Comparison of ENCODE assay signal across 8 cellular contexts in genomic region chr3:48474031-48474430, GRCh38. TPM values are rescaled to one million over a fixed set of nuclear protein-coding genes. Genes with fewer than 3 reads are reported as not detected.
DNase-seq lines count a peak whose midpoint lies in the region; ATAC-seq and TF ChIP-seq lines count a peak whose summit lies in the region.
"Not testable (repeated sequence)": the region's sequence is repeated elsewhere in the genome, so short reads cannot be mapped to it uniquely, and the experiment has no call there.

No MANE protein-coding gene starts in this region.

- not testable (repeated sequence) for H3K9me3 ChIP-seq in CD4-positive, alpha-beta T cell (ENCODE audit: control insufficient read depth, low read length); heart left ventricle; sigmoid colon; upper lobe of right lung

- not testable (repeated sequence) for TF ChIP-seq EP300 in sigmoid colon (IDR thresholded peaks at IDR 0.05)

- H3K4me1 ChIP-seq in heart left ventricle: peaks cover 9 to 57% (median 46%) of the 10 kb centered on the region in 12 donors
- H3K4me1 ChIP-seq in sigmoid colon: peaks cover 0 to 42% (median 38%) of the 10 kb centered on the region in 4 donors
- peaks cover 38% of the 10 kb centered on the region for H3K4me1 ChIP-seq in upper lobe of right lung

- intact Hi-C loops in CD4-positive, alpha-beta T cell (cut with DNase I, micrococcal nuclease); sigmoid colon (cut with DNase I); upper lobe of right lung (cut with DNase I): not testable (repeated sequence)
- intact Hi-C loops in heart left ventricle (cut with DNase I): loop anchor here in 1 of 10 donors (10.0 kb wide), 1 partner anchor 211 kb away; the partner anchor contains the start of gene NCKIPSD

- not testable (repeated sequence) for H3K4me3 ChIP-seq in heart left ventricle, sigmoid colon, upper lobe of right lung

- CTCF ChIA-PET in CD4-positive, alpha-beta T cell (lab: Charles Lee): interaction anchor here (1.3 to 3.1 kb wide), 5 partner anchors 27 to 75 kb away, joined by 5 to 22 read pairs (median 10); partner anchors contain the start of genes ATRIP and CCDC51
- CTCF ChIA-PET in WTC11 (lab: Charles Lee): interaction anchor here (0.7 to 6.3 kb wide), 38 partner anchors 8 to 1197 kb away, joined by 3 to 168 read pairs (median 4); partner anchors contain the start of genes ATRIP, CCDC51, PFKFB4 and SHISA5

- not testable (repeated sequence) for ATAC-seq in CD4-positive, alpha-beta T cell (ENCODE audit: poor library complexity); WTC11; activated naive CD8-positive, alpha-beta T cell treated with anti-CD3 and anti-CD28 coated beads, Interleukin-2, amount 50 U/mL, for 24 hours; heart left ventricle; naive B cell (ENCODE audit: low read depth in 2 of 2); upper lobe of right lung

- peak overlapping the region; percentile 94 for H3K27ac Mint-ChIP-seq in CD4-positive, alpha-beta T cell
- H3K27ac Mint-ChIP-seq in IgD-negative memory B cell (peak overlapping the region in 2 of 3 donors; percentile 90 to 99), naive B cell (peak overlapping the region in 5 of 6 donors; percentile 88 to 99 (median 97))
- not testable (repeated sequence) for H3K27ac Mint-ChIP-seq in WTC11
- peak overlapping the region; percentile 97 for H3K27ac Mint-ChIP-seq in activated naive CD8-positive, alpha-beta T cell treated with anti-CD3 and anti-CD28 coated beads, Interleukin-2, amount 50 U/mL, for 24 hours

- not testable (repeated sequence) for H3K27me3 Mint-ChIP-seq in CD4-positive, alpha-beta T cell; IgD-negative memory B cell; WTC11 (ENCODE audit: low read depth); activated naive CD8-positive, alpha-beta T cell treated with anti-CD3 and anti-CD28 coated beads, Interleukin-2, amount 50 U/mL, for 24 hours; naive B cell

- TF ChIP-seq CTCF in CD4-positive, alpha-beta T cell (IDR thresholded peaks at IDR 0.05); WTC11 (IDR thresholded peaks at IDR 0.05); heart left ventricle (IDR thresholded peaks at IDR 0.05); sigmoid colon (IDR thresholded peaks at IDR 0.05); upper lobe of right lung (IDR thresholded peaks at IDR 0.05): not testable (repeated sequence)

- H3K9me3 Mint-ChIP-seq in CD4-positive, alpha-beta T cell; IgD-negative memory B cell; WTC11; activated naive CD8-positive, alpha-beta T cell treated with anti-CD3 and anti-CD28 coated beads, Interleukin-2, amount 50 U/mL, for 24 hours; naive B cell: not testable (repeated sequence)

- H3K27ac ChIP-seq in CD4-positive, alpha-beta T cell (ENCODE audit: low read depth, low read length): not testable (repeated sequence)
- H3K27ac ChIP-seq in heart left ventricle: peak overlapping the region in 9 of 12 donors; percentile 89 to 99 (median 97)
- peak overlapping the region; percentile 92 to 98 (median 95) for H3K27ac ChIP-seq in sigmoid colon
- peak overlapping the region; percentile 97 for H3K27ac ChIP-seq in upper lobe of right lung

- peaks cover 17% of the 10 kb centered on the region for H3K36me3 Mint-ChIP-seq in CD4-positive, alpha-beta T cell (ENCODE audit: low read depth)
- not testable (repeated sequence) for H3K36me3 Mint-ChIP-seq in IgD-negative memory B cell; WTC11; activated naive CD8-positive, alpha-beta T cell treated with anti-CD3 and anti-CD28 coated beads, Interleukin-2, amount 50 U/mL, for 24 hours (ENCODE audit: low read depth); naive B cell

- WGBS in heart left ventricle, 4 donors: 85 to 94% (median 94%) methylated on average over 4 of the region's 4 CpGs
- 95 to 97% methylated on average over 4 of the region's 4 CpGs for WGBS in sigmoid colon, 2 donors

- not testable (repeated sequence) for DNase-seq in CD4-positive, alpha-beta T cell; WTC11 (ENCODE audit: low spot score); activated naive CD8-positive, alpha-beta T cell treated with anti-CD3 and anti-CD28 coated beads, Interleukin-2, amount 50 U/mL, for 24 hours; heart left ventricle; naive B cell; upper lobe of right lung
- peak; percentile 32 for DNase-seq in sigmoid colon

- not testable (repeated sequence) for H3K27me3 ChIP-seq in CD4-positive, alpha-beta T cell (ENCODE audit: control insufficient read depth, insufficient read depth, low read length); heart left ventricle; sigmoid colon; upper lobe of right lung

- not testable (repeated sequence) for TF ChIP-seq POLR2A in heart left ventricle (IDR thresholded peaks at IDR 0.05); sigmoid colon (IDR thresholded peaks at IDR 0.05)

- not testable (repeated sequence) for H3K4me3 Mint-ChIP-seq in CD4-positive, alpha-beta T cell; IgD-negative memory B cell; WTC11; activated naive CD8-positive, alpha-beta T cell treated with anti-CD3 and anti-CD28 coated beads, Interleukin-2, amount 50 U/mL, for 24 hours; naive B cell

- H3K4me1 Mint-ChIP-seq in CD4-positive, alpha-beta T cell (ENCODE audit: low read depth): peaks cover 49% of the 10 kb centered on the region
- peaks cover 12 to 36% (median 26%) of the 10 kb centered on the region in 3 donors for H3K4me1 Mint-ChIP-seq in IgD-negative memory B cell
- H3K4me1 Mint-ChIP-seq in WTC11: peaks cover 38% of the 10 kb centered on the region
- H3K4me1 Mint-ChIP-seq in activated naive CD8-positive, alpha-beta T cell treated with anti-CD3 and anti-CD28 coated beads, Interleukin-2, amount 50 U/mL, for 24 hours: peaks cover 61% of the 10 kb centered on the region
- H3K4me1 Mint-ChIP-seq in naive B cell: peaks cover 48 to 74% (median 70%) of the 10 kb centered on the region in 3 donors

- H3K36me3 ChIP-seq in heart left ventricle (peaks cover 0 to 26% (median 6%) of the 10 kb centered on the region in 9 donors), sigmoid colon (peaks cover 0 to 18% (median 5%) of the 10 kb centered on the region in 4 donors), upper lobe of right lung (peaks cover 17% of the 10 kb centered on the region)

- POLR2A ChIA-PET in CD4-positive, alpha-beta T cell (lab: Charles Lee): interaction anchor here (0.7 to 3.9 kb wide), 11 partner anchors 8 to 233 kb away, joined by 3 to 55 read pairs (median 6); partner anchors contain the start of genes ATRIP, CCDC51, PFKFB4 and SHISA5
- POLR2A ChIA-PET in WTC11 (lab: Charles Lee): interaction anchor here (0.6 to 3.3 kb wide), 13 partner anchors 27 to 286 kb away, joined by 3 to 21 read pairs (median 4); partner anchors contain the start of genes ATRIP, CCDC51, CDC25A and PFKFB4

RNA-seq across cellular contexts. Expression of gene ATRIP, which starts 27.5 kb away (rescaled TPM):
- total RNA-seq in CD4-positive, alpha-beta T cell: 10 to 100 TPM in 1 of 2 experiments, 1 to 10 TPM in 1; 8.8 to 10.3 TPM
- polyA plus RNA-seq in IgD-negative memory B cell: 13.9 TPM
- 15.5 to 18.2 TPM (median 15.6 TPM) in 3 replicates for total RNA-seq in WTC11 (2021)
- total RNA-seq in heart left ventricle: 1 to 10 TPM; 2.1 to 5.0 (median 3.6) TPM
- polyA plus RNA-seq in heart left ventricle: 1 to 10 TPM; 2.6 to 5.1 TPM
- 10 to 100 TPM in 1 of 6 donors, 1 to 10 TPM in 5; 7.4 to 11.9 (median 7.7) TPM for polyA plus RNA-seq in naive B cell (ENCODE audit: low read depth in 6 of 6)
- total RNA-seq in sigmoid colon: 1 to 10 TPM; 3.4 to 9.4 (median 5.2) TPM
- polyA plus RNA-seq in sigmoid colon: 1 to 10 TPM; 1.8 to 6.2 (median 2.4) TPM
- total RNA-seq in upper lobe of right lung: 5.3 TPM

RNA-seq across cellular contexts. Expression of gene SHISA5, which starts 29.9 kb away (rescaled TPM):
- 100 to 1,000 TPM; 102 to 109 TPM for total RNA-seq in CD4-positive, alpha-beta T cell
- polyA plus RNA-seq in IgD-negative memory B cell: 307 TPM
- total RNA-seq in WTC11 (2021): 137 to 165 TPM (median 158 TPM) in 3 replicates
- total RNA-seq in heart left ventricle: 100 to 1,000 TPM in 2 of 9 donors, 10 to 100 TPM in 7; 38.6 to 124 (median 54.6) TPM
- 10 to 100 TPM; 25.8 to 68.5 TPM for polyA plus RNA-seq in heart left ventricle
- 100 to 1,000 TPM; 393 to 571 (median 442) TPM for polyA plus RNA-seq in naive B cell (ENCODE audit: low read depth in 6 of 6)
- total RNA-seq in sigmoid colon: 10 to 100 TPM; 62.0 to 88.9 (median 74.7) TPM
- 100 to 1,000 TPM in 1 of 3 donors, 10 to 100 TPM in 2; 57.7 to 142 (median 60.1) TPM for polyA plus RNA-seq in sigmoid colon
- total RNA-seq in upper lobe of right lung: 163 TPM

RNA-seq across cellular contexts. Expression of gene TMA7, which starts 34.0 kb away (rescaled TPM):
- total RNA-seq in CD4-positive, alpha-beta T cell: 100 to 1,000 TPM; 289 to 297 TPM
- polyA plus RNA-seq in IgD-negative memory B cell (701 TPM), heart left ventricle (100 to 1,000 TPM; 289 to 733 TPM), naive B cell (ENCODE audit: low read depth in 6 of 6) (100 to 1,000 TPM; 433 to 593 (median 531) TPM), sigmoid colon (100 to 1,000 TPM; 419 to 762 (median 624) TPM)
- total RNA-seq in WTC11 (2021) (281 to 318 TPM (median 285 TPM) in 3 replicates), heart left ventricle (100 to 1,000 TPM; 177 to 284 (median 198) TPM), sigmoid colon (100 to 1,000 TPM; 146 to 352 (median 244) TPM), upper lobe of right lung (169 TPM)

RNA-seq across cellular contexts. Expression of gene CCDC51, which starts 34.1 kb away (rescaled TPM):
- total RNA-seq in CD4-positive, alpha-beta T cell: 1 to 10 TPM; 5.5 to 5.8 TPM
- 13.4 TPM for polyA plus RNA-seq in IgD-negative memory B cell
- 23.9 to 25.1 TPM (median 24.7 TPM) in 3 replicates for total RNA-seq in WTC11 (2021)
- 10 to 100 TPM in 6 of 9 donors, 1 to 10 TPM in 3; 8.2 to 14.8 (median 11.6) TPM for total RNA-seq in heart left ventricle
- polyA plus RNA-seq in heart left ventricle: 10 to 100 TPM in 1 of 2 donors, 1 to 10 TPM in 1; 9.3 to 13.5 TPM
- 10 to 100 TPM in 3 of 6 donors, 1 to 10 TPM in 3; 4.1 to 14.8 (median 9.5) TPM for polyA plus RNA-seq in naive B cell (ENCODE audit: low read depth in 6 of 6)
- total RNA-seq in sigmoid colon: 10 to 100 TPM in 3 of 4 donors, 1 to 10 TPM in 1; 9.4 to 22.5 (median 13.1) TPM
- polyA plus RNA-seq in sigmoid colon: 10 to 100 TPM; 12.7 to 21.6 (median 18.6) TPM
- 11.4 TPM for total RNA-seq in upper lobe of right lung

RNA-seq across cellular contexts. Expression of gene PLXNB1, which starts 44.1 kb away (rescaled TPM):
- total RNA-seq in CD4-positive, alpha-beta T cell: 1 to 10 TPM; 1.1 to 2.0 TPM
- polyA plus RNA-seq in IgD-negative memory B cell (not detected), heart left ventricle (10 to 100 TPM; 31.8 to 64.6 TPM), naive B cell (ENCODE audit: low read depth in 6 of 6) (under 1 TPM in 2 of 6 donors, not detected in 4; 0.03 to 0.37 TPM), sigmoid colon (10 to 100 TPM; 10.2 to 88.0 (median 10.4) TPM)
- total RNA-seq in WTC11 (2021) (119 to 143 TPM (median 125 TPM) in 3 replicates), heart left ventricle (10 to 100 TPM; 28.0 to 71.8 (median 46.4) TPM), sigmoid colon (100 to 1,000 TPM in 1 of 4 donors, 10 to 100 TPM in 3; 59.9 to 162 (median 79.7) TPM), upper lobe of right lung (103 TPM)
